ENCODE assay signal across 9 cellular contexts in the genomic region with DNA sequence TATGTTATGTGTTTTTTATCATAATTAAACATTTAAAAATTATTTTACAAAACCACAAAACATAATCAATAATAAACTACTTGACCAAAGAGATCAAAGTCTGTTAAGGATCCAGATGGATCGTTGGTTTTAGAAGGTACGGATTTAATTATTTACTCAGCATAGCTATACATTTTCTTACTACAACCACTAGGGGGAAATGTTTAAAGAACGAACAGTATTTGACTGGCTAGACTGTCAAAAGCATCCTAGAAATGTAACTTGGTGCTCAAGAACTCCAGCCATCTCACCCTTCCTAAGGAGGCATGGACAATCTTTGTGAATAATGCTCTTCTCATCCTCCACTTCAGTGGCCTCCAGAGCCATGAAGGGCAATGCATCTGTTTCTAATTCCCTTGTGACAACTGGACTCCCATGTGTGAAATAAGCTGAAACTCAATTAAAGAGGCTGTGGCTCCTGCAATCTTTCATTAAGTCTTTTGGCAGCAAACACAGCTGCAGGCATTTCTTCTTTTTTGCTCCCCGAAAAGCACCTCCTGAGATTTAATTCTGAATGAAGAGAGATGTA.
DNase-seq lines count a peak whose midpoint lies in the region; ATAC-seq, FAIRE-seq and TF ChIP-seq lines count a peak whose summit lies in the region.
"Had no signal": no experiment of that assay in that cellular context is flagged by ENCODE, and none has a peak within 500 bp of the region (broad histone marks: within the 10 kb centered on the region; RNA-seq: fewer than 3 reads in every experiment).

No MANE protein-coding gene starts in this region.

- H3K4me3 ChIP-seq in DND-41 (ENCODE audit: low read depth in 1 of 2, low read length in 2 of 2) (no peak overlapping the region), PC-3 (ENCODE audit: low read length) (no peak overlapping the region), keratinocyte (ENCODE audit: control insufficient read depth in 2 of 3, extremely low read depth in 1 of 3, insufficient read depth in 2 of 3, low read depth in 1 of 3, low read length in 3 of 3) (no peak overlapping the region), osteoblast (ENCODE audit: insufficient read depth, low read length) (no peak overlapping the region)

- intact Hi-C loops in PC-3 (cut with micrococcal nuclease): no loop called here

- H3K9me3 ChIP-seq in DND-41 (ENCODE audit: insufficient read depth, low read length, severe bottlenecking) (no peaks in the 10 kb centered on the region), PC-3 (ENCODE audit: low read length) (0 out of 2 replicates have a peak, but pooled peaks cover 6% of the 10 kb centered on the region), keratinocyte (ENCODE audit: control insufficient read depth, low read depth, low read length) (no peaks in the 10 kb centered on the region), osteoblast (ENCODE audit: low read depth, low read length) (no peaks in the 10 kb centered on the region)

- H4K20me1 ChIP-seq in DND-41 (ENCODE audit: insufficient read depth, low read length) (no peaks in the 10 kb centered on the region), PC-3 (ENCODE audit: low read length) (no peaks in the 10 kb centered on the region), keratinocyte (ENCODE audit: control insufficient read depth, extremely low read depth, insufficient read depth, low read length) (no peaks in the 10 kb centered on the region), osteoblast (ENCODE audit: insufficient read depth, low read length) (no peaks in the 10 kb centered on the region)

- FAIRE-seq in keratinocyte (lab: Jason Lieb, UNC): no peak

- no peaks in the 10 kb centered on the region for H3K27me3 ChIP-seq in DND-41 (ENCODE audit: insufficient read depth, low read length, poor library complexity)
- no peaks in the 10 kb centered on the region for H3K27me3 ChIP-seq in PC-3 (ENCODE audit: low read length)
- H3K27me3 ChIP-seq in keratinocyte (ENCODE audit: control insufficient read depth, extremely low read depth, insufficient read depth, low read length): no peaks in the 10 kb centered on the region
- no peaks in the 10 kb centered on the region for H3K27me3 ChIP-seq in osteoblast (ENCODE audit: insufficient read depth, low read length)

- H3K4me2 ChIP-seq in DND-41 (ENCODE audit: insufficient read depth, low read length): no peak overlapping the region
- no peak overlapping the region for H3K4me2 ChIP-seq in PC-3 (ENCODE audit: low read length)
- no peak overlapping the region for H3K4me2 ChIP-seq in keratinocyte (ENCODE audit: control insufficient read depth, extremely low read depth, insufficient read depth, low read depth, low read length)
- H3K4me2 ChIP-seq in osteoblast (ENCODE audit: insufficient read depth, low read length): no peak overlapping the region

- TF ChIP-seq CTCF in DND-41 (IDR thresholded peaks at IDR 0.05; ENCODE audit: borderline replicate concordance, extremely low read depth, low read length, poor library complexity, severe bottlenecking) (peak; percentile 21), PC-3 (conservative IDR thresholded peaks at IDR 0.05; ENCODE audit: low read depth, low read length) (peak; percentile 55), keratinocyte (optimal IDR thresholded peaks at IDR 0.05 in 1 of 3, IDR thresholded peaks at IDR 0.05 in 1 of 3, conservative IDR thresholded peaks at IDR 0.05 in 1 of 3; ENCODE audit: extremely low read depth in 1 of 3, insufficient read depth in 2 of 3, low read length in 3 of 3) (peak in 2 of 3 experiments; percentile 11 to 28), osteoblast (IDR thresholded peaks at IDR 0.05; ENCODE audit: extremely low read depth, low read depth, low read length) (no peak)

- no peaks in the 10 kb centered on the region for H3K79me2 ChIP-seq in DND-41 (ENCODE audit: insufficient read depth, low read length)
- H3K79me2 ChIP-seq in PC-3 (ENCODE audit: low read length): no peaks in the 10 kb centered on the region
- H3K79me2 ChIP-seq in keratinocyte (ENCODE audit: control insufficient read depth, insufficient read depth, low read length): no peaks in the 10 kb centered on the region
- no peaks in the 10 kb centered on the region for H3K79me2 ChIP-seq in osteoblast (ENCODE audit: insufficient read depth, low read length)

- dilution Hi-C loops in keratinocyte (cut with MboI; ENCODE audit: extremely low pct_ligation_motif_present, low sequenced_read_pairs): loop anchor here (25.0 kb wide), 1 partner anchor 122 kb away; no protein-coding TSS in a partner anchor

- CTCF ChIA-PET in PC-3 (lab: Charles Lee): no interaction called here

- no peaks in the 10 kb centered on the region for H3K9me1 ChIP-seq in keratinocyte (ENCODE audit: control insufficient read depth, extremely low read depth, insufficient read depth, low read length)

- H3K4me1 ChIP-seq in DND-41 (ENCODE audit: insufficient read depth, low read length) (no peaks in the 10 kb centered on the region), PC-3 (ENCODE audit: insufficient read depth, low read length) (no peaks in the 10 kb centered on the region), keratinocyte (ENCODE audit: control insufficient read depth, extremely low read depth, insufficient read depth, low read length) (peaks cover 4% of the 10 kb centered on the region), osteoblast (ENCODE audit: insufficient read depth, low read length) (no peaks in the 10 kb centered on the region)

- no TSS peak for BruUV-seq in PC-3 (replicated peaks; lab: Mats Ljungman, UMichigan)

- H3F3A ChIP-seq in PC-3 (ENCODE audit: low read length, unreplicated experiment): no peaks in the 10 kb centered on the region

- no peak overlapping the region for H2AFZ ChIP-seq in DND-41 (ENCODE audit: low read depth, low read length)
- H2AFZ ChIP-seq in PC-3 (ENCODE audit: low read length): no peak overlapping the region
- no peak overlapping the region for H2AFZ ChIP-seq in keratinocyte (ENCODE audit: control insufficient read depth, low read length)
- H2AFZ ChIP-seq in osteoblast (ENCODE audit: low read length): no peak overlapping the region

- POLR2A ChIA-PET in PC-3 (lab: Charles Lee; ENCODE audit: unreplicated experiment): no interaction called here

- no peaks in the 10 kb centered on the region for H3K9me2 ChIP-seq in PC-3 (replicated peaks; ENCODE audit: low read length)

- DNase-seq in DND-41 (no peak), H4 (ENCODE audit: low spot score) (peak; percentile 7), PC-3 (peak; percentile 26), keratinocyte (ENCODE audit: low read depth, low spot score) (no peak), osteoblast (ENCODE audit: insufficient read length, low spot score, missing footprints) (no peak), mesenteric fat pad (ENCODE audit: low spot score) (no peak), ecto neural progenitor cell (ENCODE audit: low spot score) (no peak)
- no peak for DNase-seq in effector CD4-positive, alpha-beta T cell
- DNase-seq: NK-92 treated with Interleukin-12 subunit alpha and Interleukin-12 subunit beta, amount 100 ng/mL, for 24 hours had no signal

- H3K36me3 ChIP-seq in DND-41 (ENCODE audit: insufficient read depth, low read length): no peaks in the 10 kb centered on the region
- no peaks in the 10 kb centered on the region for H3K36me3 ChIP-seq in PC-3 (ENCODE audit: low read depth, low read length)
- H3K36me3 ChIP-seq in keratinocyte (ENCODE audit: control insufficient read depth in 2 of 2, extremely low read depth in 1 of 2, insufficient read depth in 2 of 2, low read length in 2 of 2): no peaks in the 10 kb centered on the region
- no peaks in the 10 kb centered on the region for H3K36me3 ChIP-seq in osteoblast (ENCODE audit: insufficient read depth, low read length)

- H3K9ac ChIP-seq in DND-41 (ENCODE audit: low read depth, low read length): no peak overlapping the region
- no peak overlapping the region for H3K9ac ChIP-seq in PC-3 (ENCODE audit: low read length)
- H3K9ac ChIP-seq in keratinocyte (ENCODE audit: control insufficient read depth, extremely low read depth, insufficient read depth, low read length): no peak overlapping the region

- no peak overlapping the region for H3K27ac ChIP-seq in DND-41 (ENCODE audit: low read length)
- H3K27ac ChIP-seq in PC-3 (ENCODE audit: low read length): no peak overlapping the region
- no peak overlapping the region for H3K27ac ChIP-seq in keratinocyte (ENCODE audit: control insufficient read depth, insufficient read depth, low read length)
- no peak overlapping the region for H3K27ac ChIP-seq in osteoblast (ENCODE audit: low read depth, low read length)

- ATAC-seq in DND-41 (ENCODE audit: insufficient read depth, low read depth) (no peak), PC-3 (no peak)

Comparison
In these comparisons a context has a peak if more than half of its experiments do, and no peak if none do; other contexts are left out.
1. DNase-seq: peak in H4 (single experiment) and PC-3 (single experiment); none in DND-41 (single experiment), keratinocyte (single experiment), osteoblast (single experiment), mesenteric fat pad (single experiment), ecto neural progenitor cell (single experiment) and effector CD4-positive, alpha-beta T cell (single experiment).